ENCODE assay signal across 33 cellular contexts in the genomic region with DNA sequence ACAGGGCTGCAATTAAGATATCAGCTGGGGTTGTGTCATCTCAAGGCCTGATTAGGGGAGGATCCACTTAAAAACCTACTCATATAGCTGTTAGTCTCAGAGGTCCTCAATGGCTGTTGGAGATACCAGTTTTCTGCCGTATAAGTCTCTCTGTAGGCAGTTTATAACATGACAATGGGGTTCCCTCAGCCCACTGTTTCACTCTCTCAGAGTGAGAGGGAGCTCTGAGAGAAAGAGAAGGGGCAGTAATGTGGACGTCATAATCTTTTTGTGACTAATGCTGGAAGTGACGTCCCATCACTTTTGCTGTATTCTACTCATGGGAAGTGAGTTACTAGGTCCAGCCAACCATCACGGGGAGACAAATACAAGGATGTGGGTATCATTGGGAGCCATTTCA.
A peak's percentile ranks its signal among the peaks of the same experiment; 100 is the strongest.
DNase-seq lines count a peak whose midpoint lies in the region; ATAC-seq and TF ChIP-seq lines count a peak whose summit lies in the region.
"Had no signal": no experiment of that assay in that cellular context is flagged by ENCODE, and none has a peak within 500 bp of the region (broad histone marks: within the 10 kb centered on the region; RNA-seq: fewer than 3 reads in every experiment).

No MANE protein-coding gene starts in this region.

- H2AFZ ChIP-seq in hepatocyte, result no peak overlapping the region
- H2AFZ ChIP-seq: PC-9 had no signal

- CTCF ChIA-PET in A673 (lab: Charles Lee) (no interaction called here), HEK293 (lab: Yijun Ruan, JAX) (no interaction called here), HEK293T (lab: Yijun Ruan, JAX) (no interaction called here)

- H3K4me3 Mint-ChIP-seq in activated T-helper 17 cell treated with anti-CD3 and anti-CD28 coated beads, Interleukin-2, amount 50 U/mL, for 72 hours, result no peak overlapping the region
- no peak overlapping the region for H3K4me3 Mint-ChIP-seq in natural killer cell
- H3K4me3 Mint-ChIP-seq: activated naive CD8-positive, alpha-beta T cell treated with anti-CD3 and anti-CD28 coated beads, Interleukin-2, amount 50 U/mL, for 24 hours; activated T-cell treated with anti-CD3 and anti-CD28 coated beads, Interleukin-2, amount 50 U/mL, for 24 hours; B cell; CD8-positive, alpha-beta T cell; T-helper 2 cell treated with Interferon-gamma antibody and Interleukin-4, amounts not matched to agents 5 μg/mL and 100 μg/mL, for 36 hours had no signal

- peak; percentile 16 for ATAC-seq in activated T-helper 17 cell treated with anti-CD3 and anti-CD28 coated beads, Interleukin-2, amount 50 U/mL, for 72 hours (replicated peaks)
- ATAC-seq in natural killer cell, result no peak
- ATAC-seq: activated naive CD8-positive, alpha-beta T cell treated with anti-CD3 and anti-CD28 coated beads, Interleukin-2, amount 50 U/mL, for 24 hours; CD8-positive, alpha-beta T cell; HepG2; mucosa of descending colon had no signal

- BruUV-seq in A673 (replicated peaks; lab: Mats Ljungman, UMichigan), result no TSS peak

- no peak overlapping the region for H3K4me2 ChIP-seq in hepatocyte
- H3K4me2 ChIP-seq: PC-9 had no signal

- H3K27ac ChIP-seq in A673 (ENCODE audit: low read depth, low read length, poor library complexity, severe bottlenecking) (no peak overlapping the region), HEK293 (ENCODE audit: extremely low read depth, low read depth, low read length) (no peak overlapping the region), hepatocyte (no peak overlapping the region)
- H3K27ac ChIP-seq in effector memory CD4-positive, alpha-beta T cell (ENCODE audit: insufficient read depth, low read length, poor library complexity, severe bottlenecking), result no peak overlapping the region
- H3K27ac ChIP-seq: lower lobe of right lung, PC-9, right atrium auricular region, stomach, thyroid gland, uterus had no signal

- no peak for TF ChIP-seq CTCF in A673 (conservative IDR thresholded peaks at IDR 0.05; ENCODE audit: low read depth, low read length)
- no peak for TF ChIP-seq CTCF in HEK293 (tag by site-specific recombination; IDR thresholded peaks at IDR 0.05)
- no peak for TF ChIP-seq CTCF in natural killer cell (IDR thresholded peaks at IDR 0.05)
- no peak for TF ChIP-seq CTCF in hepatocyte (IDR thresholded peaks at IDR 0.05; ENCODE audit: poor library complexity)

- no peaks in the 10 kb centered on the region for H3K9me3 Mint-ChIP-seq in activated T-helper 17 cell treated with anti-CD3 and anti-CD28 coated beads, Interleukin-2, amount 50 U/mL, for 72 hours
- H3K9me3 Mint-ChIP-seq in natural killer cell, result no peaks in the 10 kb centered on the region
- H3K9me3 Mint-ChIP-seq: activated naive CD8-positive, alpha-beta T cell treated with anti-CD3 and anti-CD28 coated beads, Interleukin-2, amount 50 U/mL, for 24 hours; activated T-cell treated with anti-CD3 and anti-CD28 coated beads, Interleukin-2, amount 50 U/mL, for 24 hours; CD8-positive, alpha-beta T cell; T-helper 2 cell treated with Interferon-gamma antibody and Interleukin-4, amounts not matched to agents 5 μg/mL and 100 μg/mL, for 36 hours had no signal

- H3K4me3 ChIP-seq in A673 (ENCODE audit: low read depth, low read length, poor library complexity, severe bottlenecking), result no peak overlapping the region
- no peak overlapping the region for H3K4me3 ChIP-seq in HEK293 (ENCODE audit: low read depth, low read length)
- no peak overlapping the region for H3K4me3 ChIP-seq in effector memory CD4-positive, alpha-beta T cell (ENCODE audit: insufficient read depth, low read depth, low read length, poor library complexity, severe bottlenecking)
- no peak overlapping the region for H3K4me3 ChIP-seq in hepatocyte
- H3K4me3 ChIP-seq: lower lobe of right lung, mucosa of descending colon, PC-9, right atrium auricular region, stomach, thyroid gland, uterus had no signal

- H3K36me3 ChIP-seq in A673 (ENCODE audit: insufficient read depth, low read length, poor library complexity, severe bottlenecking), result no peaks in the 10 kb centered on the region
- H3K36me3 ChIP-seq in HEK293 (ENCODE audit: control insufficient read depth in 2 of 2, insufficient read depth in 1 of 2, low read length in 2 of 2), result no peaks in the 10 kb centered on the region
- H3K36me3 ChIP-seq in effector memory CD4-positive, alpha-beta T cell (ENCODE audit: control insufficient read depth, insufficient read depth, low read length), result no peaks in the 10 kb centered on the region
- no peaks in the 10 kb centered on the region for H3K36me3 ChIP-seq in hepatocyte (replicated peaks; ENCODE audit: insufficient read depth, low read depth)
- H3K36me3 ChIP-seq: lower lobe of right lung, right atrium auricular region, stomach, thyroid gland, uterus had no signal

- intact Hi-C loops in A673 (cut with micrococcal nuclease; ENCODE audit: unreplicated experiment) (no loop called here), natural killer cell (cut with micrococcal nuclease) (no loop called here)

- H3K36me3 Mint-ChIP-seq in activated T-helper 17 cell treated with anti-CD3 and anti-CD28 coated beads, Interleukin-2, amount 50 U/mL, for 72 hours (ENCODE audit: low read depth), result no peaks in the 10 kb centered on the region
- no peaks in the 10 kb centered on the region for H3K36me3 Mint-ChIP-seq in natural killer cell

- H3K27me3 Mint-ChIP-seq in activated T-helper 17 cell treated with anti-CD3 and anti-CD28 coated beads, Interleukin-2, amount 50 U/mL, for 72 hours, result no peaks in the 10 kb centered on the region
- H3K27me3 Mint-ChIP-seq in natural killer cell (ENCODE audit: low read depth in 2 of 2), result no peaks in the 10 kb centered on the region
- H3K27me3 Mint-ChIP-seq: activated naive CD8-positive, alpha-beta T cell treated with anti-CD3 and anti-CD28 coated beads, Interleukin-2, amount 50 U/mL, for 24 hours; activated T-cell treated with anti-CD3 and anti-CD28 coated beads, Interleukin-2, amount 50 U/mL, for 24 hours; B cell had no signal

- H3K4me1 ChIP-seq in A673 (ENCODE audit: insufficient read depth, low read length, poor library complexity, severe bottlenecking), result peaks cover 20% of the 10 kb centered on the region
- H3K4me1 ChIP-seq in HEK293 (ENCODE audit: control insufficient read depth, insufficient read depth, low read length), result peaks cover 7% of the 10 kb centered on the region; the same call in 1 of the 2 replicates
- H3K4me1 ChIP-seq in effector memory CD4-positive, alpha-beta T cell (ENCODE audit: control insufficient read depth, insufficient read depth, low read length, poor library complexity, severe bottlenecking), result peaks cover 4% of the 10 kb centered on the region
- H3K4me1 ChIP-seq in hepatocyte (ENCODE audit: insufficient read depth), result no peaks in the 10 kb centered on the region
- H3K4me1 ChIP-seq: lower lobe of right lung, right atrium auricular region, uterus had no signal

- 73% methylated on average over 4 of the region's 4 CpGs for WGBS in hepatocyte (ENCODE audit: low lambda C conversion rate, missing lambda C conversion rate)

- H3K9me3 ChIP-seq in A673 (ENCODE audit: low read depth, low read length, poor library complexity, severe bottlenecking), result no peaks in the 10 kb centered on the region
- H3K9me3 ChIP-seq in HEK293 (ENCODE audit: control insufficient read depth, insufficient read depth, low read depth, low read length), result no peaks in the 10 kb centered on the region
- H3K9me3 ChIP-seq in effector memory CD4-positive, alpha-beta T cell (ENCODE audit: control insufficient read depth, low read length), result no peaks in the 10 kb centered on the region
- H3K9me3 ChIP-seq in hepatocyte (ENCODE audit: low read depth), result no peaks in the 10 kb centered on the region
- H3K9me3 ChIP-seq: lower lobe of right lung, mucosa of descending colon, right atrium auricular region, stomach, thyroid gland, uterus had no signal

- no peaks in the 10 kb centered on the region for H4K20me1 ChIP-seq in hepatocyte (ENCODE audit: insufficient read depth, poor library complexity, severe bottlenecking)

- peak; percentile 17 for DNase-seq in A673 (ENCODE audit: low spot score)
- DNase-seq in natural killer cell, result no peak
- no peak for DNase-seq in HEK293T (ENCODE audit: extremely low spot score)
- no peak for DNase-seq in effector memory CD4-positive, alpha-beta T cell
- no peak for DNase-seq in hepatocyte (ENCODE audit: low spot score)
- no peak for DNase-seq in cerebellar cortex (ENCODE audit: low spot score)
- DNase-seq: ACHN; activated gamma-delta T cell treated with Interleukin-2 at 50 U/mL for 16 hours; activated naive CD8-positive, alpha-beta T cell treated with anti-CD3 and anti-CD28 coated beads, Interleukin-2, amount 50 U/mL, for 24 hours; activated T-cell treated with anti-CD3 and anti-CD28 coated beads, Interleukin-2, amount 50 U/mL, for 24 hours; CD8-positive, alpha-beta T cell; cerebellar nuclear complex; EL; foreskin melanocyte; lower lobe of right lung; mucosa of descending colon; NCI-H1417 treated with DMSO at 0.1 percent for 48 hours; NCI-H2081; NCI-H345; NCI-H69; PC-9; Right ventricle myocardium superior; small intestine; stimulated activated CD4-positive, alpha-beta T cell treated with anti-CD3 and anti-CD28 coated beads, Interleukin-1b, Interleukin-23, amount 100 ng/mL, for 48 hours; stomach; thyroid gland; uterus had no signal

- H3K27me3 ChIP-seq in A673 (replicated peaks; ENCODE audit: insufficient read depth, low read depth, low read length, poor library complexity), result no peaks in the 10 kb centered on the region
- H3K27me3 ChIP-seq in effector memory CD4-positive, alpha-beta T cell (replicated peaks; ENCODE audit: control insufficient read depth, insufficient read depth, low read length, poor library complexity, severe bottlenecking), result no peaks in the 10 kb centered on the region
- no peaks in the 10 kb centered on the region for H3K27me3 ChIP-seq in hepatocyte
- H3K27me3 ChIP-seq: right atrium auricular region, stomach, thyroid gland, uterus had no signal

- POLR2A ChIA-PET in A673 (lab: Charles Lee; ENCODE audit: low non-redundant PET) (no interaction called here), HEK293 (lab: Yijun Ruan, JAX) (no interaction called here), HEK293T (lab: Yijun Ruan, JAX) (interaction anchor here (0.7 kb wide), 1 partner anchor 44 kb away, joined by 3 read pairs; no protein-coding TSS in a partner anchor)

- no peaks in the 10 kb centered on the region for H3K79me2 ChIP-seq in hepatocyte

- H3K4me1 Mint-ChIP-seq in activated T-helper 17 cell treated with anti-CD3 and anti-CD28 coated beads, Interleukin-2, amount 50 U/mL, for 72 hours, result peaks cover 14% of the 10 kb centered on the region
- H3K4me1 Mint-ChIP-seq in natural killer cell, result peaks cover 38% of the 10 kb centered on the region in 2 donors

- no peak overlapping the region for H3K27ac Mint-ChIP-seq in activated T-helper 17 cell treated with anti-CD3 and anti-CD28 coated beads, Interleukin-2, amount 50 U/mL, for 72 hours
- peak overlapping the region; percentile 33 to 37 for H3K27ac Mint-ChIP-seq in natural killer cell
- H3K27ac Mint-ChIP-seq: activated naive CD8-positive, alpha-beta T cell treated with anti-CD3 and anti-CD28 coated beads, Interleukin-2, amount 50 U/mL, for 24 hours; activated T-cell treated with anti-CD3 and anti-CD28 coated beads, Interleukin-2, amount 50 U/mL, for 24 hours; T-helper 2 cell treated with Interferon-gamma antibody and Interleukin-4, amounts not matched to agents 5 μg/mL and 100 μg/mL, for 36 hours had no signal

- no peaks in the 10 kb centered on the region for H3K9me2 ChIP-seq in hepatocyte (replicated peaks; ENCODE audit: insufficient read depth)

TF ChIP-seq in HEK293T, 16 proteins besides CTCF, POLR2A, EP300 and RAD21 (continues in another document):
- TF ChIP-seq ZNF384 (IDR thresholded peaks at IDR 0.05), result no peak
- no peak for TF ChIP-seq FOXK2 (IDR thresholded peaks at IDR 0.05)
